In the genomic region with DNA sequence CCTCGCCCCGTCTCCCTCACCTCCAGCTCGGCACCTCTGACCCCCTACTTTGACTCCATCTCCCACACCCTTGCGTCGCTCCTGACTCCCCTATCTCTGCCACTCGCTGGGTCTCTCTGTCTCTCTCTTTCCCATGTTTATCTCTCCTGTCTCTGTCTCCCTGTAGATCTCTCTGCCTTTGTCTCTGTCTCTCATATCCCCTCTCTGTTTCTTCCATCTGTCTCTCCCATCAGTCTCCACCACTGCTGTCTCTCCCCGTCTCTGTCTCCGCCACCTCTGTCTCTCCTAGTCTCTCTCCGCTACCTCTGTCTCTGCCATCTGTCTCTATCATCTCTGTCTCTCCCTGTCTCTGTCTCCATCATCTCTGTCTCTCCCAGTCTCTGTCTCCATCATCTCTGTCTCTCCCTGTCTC, we compare ENCODE assay signal across 8 cellular contexts. TPM values are rescaled to one million over a fixed set of nuclear protein-coding genes. Genes with fewer than 3 reads are reported as not detected.
DNase-seq lines count a peak whose midpoint lies in the region; ATAC-seq and TF ChIP-seq lines count a peak whose summit lies in the region.

No MANE protein-coding gene starts in this region.

- CTCF ChIA-PET in OCI-LY7 (lab: Charles Lee; ENCODE audit: unreplicated experiment), result interaction anchor here (3.7 kb wide), 1 partner anchor 32 kb away, joined by 18 read pairs; no protein-coding TSS in a partner anchor

- H3K27ac ChIP-seq in DND-41 (ENCODE audit: low read length) (peak overlapping the region; percentile 74), OCI-LY7 (ENCODE audit: low read depth, low read length, poor library complexity, severe bottlenecking) (peak overlapping the region; percentile 70), parathyroid adenoma (peak overlapping the region; percentile 61)

- H3K27me3 ChIP-seq in DND-41 (ENCODE audit: insufficient read depth, low read length, poor library complexity) (no peaks in the 10 kb centered on the region), parathyroid adenoma (ENCODE audit: control insufficient read depth, insufficient read depth, low read length) (no peaks in the 10 kb centered on the region)

- no peak for TF ChIP-seq CTCF in DND-41 (IDR thresholded peaks at IDR 0.05; ENCODE audit: borderline replicate concordance, extremely low read depth, low read length, poor library complexity, severe bottlenecking)
- TF ChIP-seq CTCF in OCI-LY7 (conservative IDR thresholded peaks at IDR 0.05; ENCODE audit: low read length), result no peak
- TF ChIP-seq CTCF in endothelial cell (IDR thresholded peaks at IDR 0.05; ENCODE audit: unreplicated experiment), result no peak
- TF ChIP-seq CTCF in parathyroid adenoma (IDR thresholded peaks at IDR 0.05), result no peak

- H3K9me3 Mint-ChIP-seq in endothelial cell (ENCODE audit: unreplicated experiment), result no peaks in the 10 kb centered on the region

- no TSS peak for BruUV-seq in OCI-LY7 (replicated peaks; lab: Mats Ljungman, UMichigan)

- H2AFZ ChIP-seq in DND-41 (ENCODE audit: low read depth, low read length) (no peak overlapping the region), OCI-LY7 (ENCODE audit: low read length) (peak overlapping the region; percentile 31; the same call in 1 of the 2 replicates), parathyroid adenoma (peak overlapping the region; percentile 61)

- H3K4me3 ChIP-seq in DND-41 (ENCODE audit: low read depth in 1 of 2, low read length in 2 of 2), result no peak overlapping the region
- peak overlapping the region; percentile 63 for H3K4me3 ChIP-seq in OCI-LY7 (ENCODE audit: low read depth, low read length, poor library complexity, severe bottlenecking)
- H3K4me3 ChIP-seq in parathyroid adenoma (ENCODE audit: low read depth, low read length), result peak overlapping the region; percentile 49

- H4K20me1 ChIP-seq in DND-41 (ENCODE audit: insufficient read depth, low read length), result no peaks in the 10 kb centered on the region; the same call in 1 of the 2 replicates
- no peaks in the 10 kb centered on the region for H4K20me1 ChIP-seq in OCI-LY7 (ENCODE audit: insufficient read depth, low read length)

- H3K9me2 ChIP-seq in OCI-LY7 (ENCODE audit: insufficient read depth, low read length), result no peaks in the 10 kb centered on the region

- H3K27me3 Mint-ChIP-seq in endothelial cell (ENCODE audit: unreplicated experiment), result peaks cover 11% of the 10 kb centered on the region

- H3K9me3 ChIP-seq in DND-41 (ENCODE audit: insufficient read depth, low read length, severe bottlenecking) (no peaks in the 10 kb centered on the region), OCI-LY7 (ENCODE audit: low read length) (no peaks in the 10 kb centered on the region), parathyroid adenoma (ENCODE audit: control insufficient read depth, low read length) (no peaks in the 10 kb centered on the region)

- intact Hi-C loops in OCI-LY7 (cut with micrococcal nuclease; ENCODE audit: unreplicated experiment), result no loop called here
- intact Hi-C loops in left colon (cut with DNase I, micrococcal nuclease), result loop anchor here in 1 of 2 donors (10.0 kb wide), 1 partner anchor 99 kb away; no protein-coding TSS in a partner anchor

- H3K36me3 ChIP-seq in DND-41 (ENCODE audit: insufficient read depth, low read length) (no peaks in the 10 kb centered on the region), OCI-LY7 (ENCODE audit: insufficient read depth, low read length) (no peaks in the 10 kb centered on the region), parathyroid adenoma (ENCODE audit: control insufficient read depth, insufficient read depth, low read length) (no peaks in the 10 kb centered on the region)

- H3K4me1 Mint-ChIP-seq in endothelial cell (ENCODE audit: unreplicated experiment), result peaks cover 21% of the 10 kb centered on the region

- H3K27ac Mint-ChIP-seq in endothelial cell (ENCODE audit: unreplicated experiment), result peak overlapping the region; percentile 77

- H3K4me1 ChIP-seq in DND-41 (ENCODE audit: insufficient read depth, low read length) (peaks cover 30% of the 10 kb centered on the region), OCI-LY7 (ENCODE audit: insufficient read depth, low read length, poor library complexity, severe bottlenecking) (peaks cover 49% of the 10 kb centered on the region), parathyroid adenoma (peaks cover 12% of the 10 kb centered on the region)

- peaks cover 15% of the 10 kb centered on the region for H3K36me3 Mint-ChIP-seq in endothelial cell (ENCODE audit: low read depth, unreplicated experiment)

- H3K79me2 ChIP-seq in DND-41 (ENCODE audit: insufficient read depth, low read length) (no peaks in the 10 kb centered on the region), OCI-LY7 (ENCODE audit: insufficient read depth, low read depth, low read length) (no peaks in the 10 kb centered on the region), parathyroid adenoma (no peaks in the 10 kb centered on the region)

- peak overlapping the region; percentile 79 for H3K4me3 Mint-ChIP-seq in endothelial cell (ENCODE audit: unreplicated experiment)

- no peak overlapping the region for H3K9ac ChIP-seq in DND-41 (ENCODE audit: low read depth, low read length)
- H3K9ac ChIP-seq in parathyroid adenoma, result no peak overlapping the region

- ATAC-seq in DND-41 (ENCODE audit: insufficient read depth, low read depth) (no peak), left colon (no peak)

- H3K4me2 ChIP-seq in DND-41 (ENCODE audit: insufficient read depth, low read length) (peak overlapping the region; percentile 56; the same call in 1 of the 2 replicates), OCI-LY7 (ENCODE audit: low read length) (peak overlapping the region; percentile 63), parathyroid adenoma (ENCODE audit: low read length) (peak overlapping the region; percentile 26)

- DNase-seq in DND-41 (no peak), OCI-LY7 (ENCODE audit: low spot score) (no peak), endothelial cell (ENCODE audit: low spot score) (no peak), NCI-H146 treated with DMSO at 0.1 percent for 48 hours (lab: John Stamatoyannopoulos, UW; ENCODE audit: unreplicated experiment) (no peak), OCI-M1 (lab: John Stamatoyannopoulos, UW) (no peak), left colon (no peak), NCI-H1930 (lab: John Stamatoyannopoulos, UW) (no peak)

- POLR2A ChIA-PET in OCI-LY7 (lab: Charles Lee), result interaction anchor here (0.5 to 0.9 kb wide), 2 partner anchors 13 to 81 kb away, joined by 4 to 5 read pairs; a partner anchor contains a TSS

RNA-seq across cellular contexts. Expression of a gene that starts 12.4 kb away (rescaled TPM):
- total RNA-seq in OCI-LY7 (2014; rRNA removed; shearing (Covaris generic)), result 6.9 and 8.9 TPM in 2 replicates
- total RNA-seq in OCI-LY7 (2022) (10.5 and 13.2 TPM in 2 replicates), endothelial cell (ENCODE audit: unreplicated experiment) (18.6 TPM), left colon (10 to 100 TPM; 18.9 to 32.9 TPM)

RNA-seq across cellular contexts. Expression of a gene that starts 13.0 kb away (rescaled TPM):
- total RNA-seq in OCI-LY7 (2014; rRNA removed; shearing (Covaris generic)), result 6.5 and 7.9 TPM in 2 replicates
- total RNA-seq in OCI-LY7 (2022), result 19.3 and 19.7 TPM in 2 replicates
- 28.0 TPM for total RNA-seq in endothelial cell (ENCODE audit: unreplicated experiment)
- total RNA-seq in left colon, result 10 to 100 TPM; 28.0 to 36.7 TPM

RNA-seq across cellular contexts. Expression of a gene that starts 31.3 kb away (rescaled TPM):
- 4.6 and 5.0 TPM in 2 replicates for total RNA-seq in OCI-LY7 (2014; rRNA removed; shearing (Covaris generic))
- total RNA-seq in OCI-LY7 (2022) (7.6 and 10.3 TPM in 2 replicates), endothelial cell (ENCODE audit: unreplicated experiment) (4.8 TPM), left colon (10 to 100 TPM; 13.9 to 14.1 TPM)

Comparison
In these comparisons a context has a peak if more than half of its experiments do, and no peak if none do; other contexts are left out.
1. H3K4me3 ChIP-seq: peak in OCI-LY7 (single experiment) and parathyroid adenoma (single experiment); none in DND-41 (0 of 2).
2. Peak in every context shown above with its lines, with median percentiles within 50 percentile points of each other: H3K27ac ChIP-seq and H3K4me2 ChIP-seq.